18 cellular contexts compared by ENCODE assay signal in the genomic region with DNA sequence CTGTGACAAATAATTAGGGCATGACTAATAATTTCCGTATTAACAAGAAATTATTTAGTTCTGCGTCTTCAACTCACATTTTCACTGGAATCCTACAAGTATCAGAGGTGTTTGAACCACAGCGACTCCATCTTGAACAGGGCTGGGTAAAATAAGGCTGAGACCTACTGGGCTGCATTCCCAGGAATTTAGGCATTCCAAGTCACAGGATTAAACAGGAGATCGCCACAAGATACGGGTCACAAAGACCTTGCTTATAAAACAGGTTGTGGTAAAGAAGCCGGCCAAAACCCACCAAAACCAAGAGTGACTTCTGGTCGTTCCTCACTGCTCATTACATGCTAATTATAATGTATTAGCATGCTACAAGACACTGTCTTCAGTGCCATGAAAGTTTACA.
"Had no signal": no experiment of that assay in that cellular context is flagged by ENCODE, and none has a peak within 500 bp of the region (broad histone marks: within the 10 kb centered on the region; RNA-seq: fewer than 3 reads in every experiment).

No MANE protein-coding gene starts in this region.

- H3K4me1 ChIP-seq: esophagus muscularis mucosa, gastroesophageal sphincter, left lung, lower lobe of right lung had no signal

- ATAC-seq: effector memory CD8-positive, alpha-beta T cell; foreskin keratinocyte; gastroesophageal sphincter; heart left ventricle; left cardiac atrium; left lung; left ventricle myocardium superior; lower lobe of right lung; naive thymus-derived CD4-positive, alpha-beta T cell had no signal

- DNase-seq: effector CD8-positive, alpha-beta T cell; effector memory CD8-positive, alpha-beta T cell; endodermal cell; foreskin keratinocyte; heart left ventricle; hypothalamus; immature natural killer cell; left cardiac atrium; left lung; left ventricle myocardium superior; lower lobe of right lung; mesenchymal stem cell; midbrain; naive thymus-derived CD4-positive, alpha-beta T cell had no signal

- H3K4me3 ChIP-seq: coronary artery, esophagus muscularis mucosa, gastroesophageal sphincter, heart left ventricle, hepatocyte, left lung, lower lobe of right lung had no signal

- H3K36me3 ChIP-seq: esophagus muscularis mucosa, gastroesophageal sphincter, heart left ventricle, left lung, lower lobe of right lung had no signal

- H3K27ac ChIP-seq: coronary artery, esophagus muscularis mucosa, foreskin keratinocyte, gastroesophageal sphincter, heart left ventricle, hepatocyte, left lung, lower lobe of right lung had no signal
